ENCODE assay signal across 1 cellular context in the genomic region with DNA sequence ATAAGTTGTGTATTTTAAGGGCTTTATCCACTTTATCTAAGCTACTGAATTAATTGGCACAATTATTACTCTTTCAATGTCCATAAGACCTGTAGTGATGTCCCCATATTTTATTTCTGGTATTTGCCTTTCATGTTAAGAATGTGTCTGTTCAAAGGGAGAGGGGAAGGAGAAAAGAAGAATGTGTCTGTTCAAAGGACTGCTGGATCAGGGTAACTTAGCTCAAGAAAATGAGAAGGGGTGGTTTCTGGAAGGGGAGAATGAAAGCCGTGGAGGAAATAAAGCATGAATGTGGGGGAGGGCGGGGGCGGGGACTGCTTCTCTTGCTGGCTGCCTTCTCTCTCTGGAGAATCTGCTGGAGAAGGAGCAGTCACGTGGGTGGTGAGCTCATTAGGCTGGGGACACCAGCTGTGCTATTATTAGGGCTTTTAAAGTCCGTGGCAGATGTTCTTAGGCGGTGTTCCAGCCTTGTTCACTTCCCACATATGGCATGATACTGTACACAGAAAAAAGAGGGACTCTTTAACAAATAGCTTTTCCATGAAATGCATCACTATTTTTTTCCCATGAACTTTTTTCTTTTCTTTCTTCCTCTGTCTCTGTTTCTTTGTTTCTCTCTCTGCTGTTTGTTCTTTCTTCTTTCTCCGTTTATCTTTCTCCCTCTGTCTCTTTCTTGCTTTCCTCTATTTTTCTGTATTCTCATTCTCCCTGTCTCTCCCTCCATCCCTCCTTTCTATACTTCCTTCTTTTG.
TF ChIP-seq lines count a peak whose summit lies in the region.

No MANE protein-coding gene starts in this region.

TF ChIP-seq in H1, 55 proteins besides CTCF, POLR2A, EP300 and RAD21 (continued from another document):
- TF ChIP-seq, protein P1, sequence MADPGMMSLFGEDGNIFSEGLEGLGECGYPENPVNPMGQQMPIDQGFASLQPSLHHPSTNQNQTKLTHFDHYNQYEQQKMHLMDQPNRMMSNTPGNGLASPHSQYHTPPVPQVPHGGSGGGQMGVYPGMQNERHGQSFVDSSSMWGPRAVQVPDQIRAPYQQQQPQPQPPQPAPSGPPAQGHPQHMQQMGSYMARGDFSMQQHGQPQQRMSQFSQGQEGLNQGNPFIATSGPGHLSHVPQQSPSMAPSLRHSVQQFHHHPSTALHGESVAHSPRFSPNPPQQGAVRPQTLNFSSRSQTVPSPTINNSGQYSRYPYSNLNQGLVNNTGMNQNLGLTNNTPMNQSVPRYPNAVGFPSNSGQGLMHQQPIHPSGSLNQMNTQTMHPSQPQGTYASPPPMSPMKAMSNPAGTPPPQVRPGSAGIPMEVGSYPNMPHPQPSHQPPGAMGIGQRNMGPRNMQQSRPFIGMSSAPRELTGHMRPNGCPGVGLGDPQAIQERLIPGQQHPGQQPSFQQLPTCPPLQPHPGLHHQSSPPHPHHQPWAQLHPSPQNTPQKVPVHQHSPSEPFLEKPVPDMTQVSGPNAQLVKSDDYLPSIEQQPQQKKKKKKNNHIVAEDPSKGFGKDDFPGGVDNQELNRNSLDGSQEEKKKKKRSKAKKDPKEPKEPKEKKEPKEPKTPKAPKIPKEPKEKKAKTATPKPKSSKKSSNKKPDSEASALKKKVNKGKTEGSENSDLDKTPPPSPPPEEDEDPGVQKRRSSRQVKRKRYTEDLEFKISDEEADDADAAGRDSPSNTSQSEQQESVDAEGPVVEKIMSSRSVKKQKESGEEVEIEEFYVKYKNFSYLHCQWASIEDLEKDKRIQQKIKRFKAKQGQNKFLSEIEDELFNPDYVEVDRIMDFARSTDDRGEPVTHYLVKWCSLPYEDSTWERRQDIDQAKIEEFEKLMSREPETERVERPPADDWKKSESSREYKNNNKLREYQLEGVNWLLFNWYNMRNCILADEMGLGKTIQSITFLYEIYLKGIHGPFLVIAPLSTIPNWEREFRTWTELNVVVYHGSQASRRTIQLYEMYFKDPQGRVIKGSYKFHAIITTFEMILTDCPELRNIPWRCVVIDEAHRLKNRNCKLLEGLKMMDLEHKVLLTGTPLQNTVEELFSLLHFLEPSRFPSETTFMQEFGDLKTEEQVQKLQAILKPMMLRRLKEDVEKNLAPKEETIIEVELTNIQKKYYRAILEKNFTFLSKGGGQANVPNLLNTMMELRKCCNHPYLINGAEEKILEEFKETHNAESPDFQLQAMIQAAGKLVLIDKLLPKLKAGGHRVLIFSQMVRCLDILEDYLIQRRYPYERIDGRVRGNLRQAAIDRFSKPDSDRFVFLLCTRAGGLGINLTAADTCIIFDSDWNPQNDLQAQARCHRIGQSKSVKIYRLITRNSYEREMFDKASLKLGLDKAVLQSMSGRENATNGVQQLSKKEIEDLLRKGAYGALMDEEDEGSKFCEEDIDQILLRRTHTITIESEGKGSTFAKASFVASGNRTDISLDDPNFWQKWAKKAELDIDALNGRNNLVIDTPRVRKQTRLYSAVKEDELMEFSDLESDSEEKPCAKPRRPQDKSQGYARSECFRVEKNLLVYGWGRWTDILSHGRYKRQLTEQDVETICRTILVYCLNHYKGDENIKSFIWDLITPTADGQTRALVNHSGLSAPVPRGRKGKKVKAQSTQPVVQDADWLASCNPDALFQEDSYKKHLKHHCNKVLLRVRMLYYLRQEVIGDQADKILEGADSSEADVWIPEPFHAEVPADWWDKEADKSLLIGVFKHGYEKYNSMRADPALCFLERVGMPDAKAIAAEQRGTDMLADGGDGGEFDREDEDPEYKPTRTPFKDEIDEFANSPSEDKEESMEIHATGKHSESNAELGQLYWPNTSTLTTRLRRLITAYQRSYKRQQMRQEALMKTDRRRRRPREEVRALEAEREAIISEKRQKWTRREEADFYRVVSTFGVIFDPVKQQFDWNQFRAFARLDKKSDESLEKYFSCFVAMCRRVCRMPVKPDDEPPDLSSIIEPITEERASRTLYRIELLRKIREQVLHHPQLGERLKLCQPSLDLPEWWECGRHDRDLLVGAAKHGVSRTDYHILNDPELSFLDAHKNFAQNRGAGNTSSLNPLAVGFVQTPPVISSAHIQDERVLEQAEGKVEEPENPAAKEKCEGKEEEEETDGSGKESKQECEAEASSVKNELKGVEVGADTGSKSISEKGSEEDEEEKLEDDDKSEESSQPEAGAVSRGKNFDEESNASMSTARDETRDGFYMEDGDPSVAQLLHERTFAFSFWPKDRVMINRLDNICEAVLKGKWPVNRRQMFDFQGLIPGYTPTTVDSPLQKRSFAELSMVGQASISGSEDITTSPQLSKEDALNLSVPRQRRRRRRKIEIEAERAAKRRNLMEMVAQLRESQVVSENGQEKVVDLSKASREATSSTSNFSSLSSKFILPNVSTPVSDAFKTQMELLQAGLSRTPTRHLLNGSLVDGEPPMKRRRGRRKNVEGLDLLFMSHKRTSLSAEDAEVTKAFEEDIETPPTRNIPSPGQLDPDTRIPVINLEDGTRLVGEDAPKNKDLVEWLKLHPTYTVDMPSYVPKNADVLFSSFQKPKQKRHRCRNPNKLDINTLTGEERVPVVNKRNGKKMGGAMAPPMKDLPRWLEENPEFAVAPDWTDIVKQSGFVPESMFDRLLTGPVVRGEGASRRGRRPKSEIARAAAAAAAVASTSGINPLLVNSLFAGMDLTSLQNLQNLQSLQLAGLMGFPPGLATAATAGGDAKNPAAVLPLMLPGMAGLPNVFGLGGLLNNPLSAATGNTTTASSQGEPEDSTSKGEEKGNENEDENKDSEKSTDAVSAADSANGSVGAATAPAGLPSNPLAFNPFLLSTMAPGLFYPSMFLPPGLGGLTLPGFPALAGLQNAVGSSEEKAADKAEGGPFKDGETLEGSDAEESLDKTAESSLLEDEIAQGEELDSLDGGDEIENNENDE (IDR thresholded peaks at IDR 0.05; ENCODE audit: insufficient replicate concordance, low read length), result no peak
- TF ChIP-seq SP4 (IDR thresholded peaks at IDR 0.05; ENCODE audit: low read length) (no peak), CEBPB (IDR thresholded peaks at IDR 0.05; ENCODE audit: low read depth, low read length) (no peak), POLR2AphosphoS5 (IDR thresholded peaks at IDR 0.05; ENCODE audit: low read depth, low read length) (peak; percentile 56), RFX5 (IDR thresholded peaks at IDR 0.05; ENCODE audit: borderline replicate concordance, low read depth, low read length) (no peak), GTF2F1 (IDR thresholded peaks at IDR 0.05; ENCODE audit: borderline replicate concordance, low read depth, low read length) (no peak), CBX8 (IDR thresholded peaks at IDR 0.05; ENCODE audit: borderline replicate concordance, low read depth, low read length) (no peak), TAF1 (IDR thresholded peaks at IDR 0.05; ENCODE audit: low read depth, low read length) (peak; percentile 69), SP1 (IDR thresholded peaks at IDR 0.05; ENCODE audit: low read depth, low read length) (0 out of 2 replicates have a peak, but pooled peaks have one; percentile 50), KDM4A (IDR thresholded peaks at IDR 0.05; ENCODE audit: low read depth, low read length, severe bottlenecking) (no peak), FOSL1 (IDR thresholded peaks at IDR 0.05; ENCODE audit: insufficient read depth, low read depth, low read length) (no peak), NANOG (IDR thresholded peaks at IDR 0.05; ENCODE audit: insufficient read depth, low read depth, low read length, poor library complexity, severe bottlenecking) (peak; percentile 33), TEAD4 (IDR thresholded peaks at IDR 0.05; ENCODE audit: low read depth, low read length) (no peak), GABPA (IDR thresholded peaks at IDR 0.05; ENCODE audit: borderline replicate concordance, insufficient read depth, low read length) (no peak), RBBP5 (IDR thresholded peaks at IDR 0.05; ENCODE audit: borderline replicate concordance, low read depth, low read length) (no peak), KDM5A (IDR thresholded peaks at IDR 0.05; ENCODE audit: low read length) (no peak), CHD1 (IDR thresholded peaks at IDR 0.05; ENCODE audit: low read depth, low read length) (no peak), JUND (IDR thresholded peaks at IDR 0.05; ENCODE audit: low read length) (peak; percentile 85), TCF12 (IDR thresholded peaks at IDR 0.05; ENCODE audit: low read depth, low read length) (peak; percentile 82; the same call in 1 of the 2 replicates), BCL11A (IDR thresholded peaks at IDR 0.05; ENCODE audit: low read depth in 2 of 2, low read length in 2 of 2) (no peak), KDM1A (IDR thresholded peaks at IDR 0.05; ENCODE audit: borderline replicate concordance, low read length) (no peak), HDAC2 (IDR thresholded peaks at IDR 0.05; ENCODE audit: borderline replicate concordance in 1 of 2, low read depth in 2 of 2, low read length in 2 of 2) (no peak), SIN3A (conservative IDR thresholded peaks at IDR 0.05 in 1 of 2, IDR thresholded peaks at IDR 0.05 in 1 of 2; ENCODE audit: low read depth in 1 of 2, low read length in 2 of 2) (0 out of 4 replicates have a peak, but pooled peaks of 1 of the 2 experiments have one; percentile 70), BACH1 (IDR thresholded peaks at IDR 0.05; ENCODE audit: low read length) (no peak), SUZ12 (IDR thresholded peaks at IDR 0.05; ENCODE audit: low read length) (no peak), SP2 (IDR thresholded peaks at IDR 0.05; ENCODE audit: low read length) (no peak), EGR1 (IDR thresholded peaks at IDR 0.05; ENCODE audit: borderline replicate concordance, low read depth, low read length) (peak; percentile 83; the same call in 1 of the 2 replicates), YY1 (IDR thresholded peaks at IDR 0.05; ENCODE audit: low read depth, low read length) (no peak), CBX5 (IDR thresholded peaks at IDR 0.05; ENCODE audit: low read depth, low read length) (no peak), JUN (IDR thresholded peaks at IDR 0.05; ENCODE audit: low read depth, low read length) (peak; percentile 83), TBP (IDR thresholded peaks at IDR 0.05; ENCODE audit: low read depth, low read length) (peak; percentile 47; the same call in 1 of the 2 replicates), TAF7 (optimal IDR thresholded peaks at IDR 0.05; ENCODE audit: borderline replicate concordance, low read depth, low read length) (no peak), RNF2 (IDR thresholded peaks at IDR 0.05; ENCODE audit: borderline replicate concordance, low read depth, low read length, missing control alignments, poor library complexity, severe bottlenecking) (no peak), CTBP2 (IDR thresholded peaks at IDR 0.05; ENCODE audit: borderline replicate concordance, insufficient read depth, insufficient read length, low read length) (no peak), PHF8 (conservative IDR thresholded peaks at IDR 0.05; ENCODE audit: low read depth, low read length) (no peak), ASH2L (IDR thresholded peaks at IDR 0.05; ENCODE audit: low read length) (peak; percentile 59), POU5F1 (IDR thresholded peaks at IDR 0.05; ENCODE audit: low read depth, low read length) (no peak), RXRA (IDR thresholded peaks at IDR 0.05; ENCODE audit: insufficient read depth, low read depth, low read length) (no peak), SIRT6 (IDR thresholded peaks at IDR 0.05; ENCODE audit: low read length) (no peak), HDAC6 (IDR thresholded peaks at IDR 0.05; ENCODE audit: low read depth, low read length) (no peak), EZH2 (IDR thresholded peaks at IDR 0.05; ENCODE audit: low read depth, low read length, severe bottlenecking) (no peak), CHD2 (IDR thresholded peaks at IDR 0.05; ENCODE audit: low read length) (no peak), ZNF274 (IDR thresholded peaks at IDR 0.05; ENCODE audit: borderline replicate concordance, extremely low read depth, low read length) (no peak), SRF (IDR thresholded peaks at IDR 0.05; ENCODE audit: low read depth, low read length) (no peak)
- TF ChIP-seq, protein P2, sequence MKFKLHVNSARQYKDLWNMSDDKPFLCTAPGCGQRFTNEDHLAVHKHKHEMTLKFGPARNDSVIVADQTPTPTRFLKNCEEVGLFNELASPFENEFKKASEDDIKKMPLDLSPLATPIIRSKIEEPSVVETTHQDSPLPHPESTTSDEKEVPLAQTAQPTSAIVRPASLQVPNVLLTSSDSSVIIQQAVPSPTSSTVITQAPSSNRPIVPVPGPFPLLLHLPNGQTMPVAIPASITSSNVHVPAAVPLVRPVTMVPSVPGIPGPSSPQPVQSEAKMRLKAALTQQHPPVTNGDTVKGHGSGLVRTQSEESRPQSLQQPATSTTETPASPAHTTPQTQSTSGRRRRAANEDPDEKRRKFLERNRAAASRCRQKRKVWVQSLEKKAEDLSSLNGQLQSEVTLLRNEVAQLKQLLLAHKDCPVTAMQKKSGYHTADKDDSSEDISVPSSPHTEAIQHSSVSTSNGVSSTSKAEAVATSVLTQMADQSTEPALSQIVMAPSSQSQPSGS (IDR thresholded peaks at IDR 0.05; ENCODE audit: low read length), result peak; percentile 77; the same call in 1 of the 2 replicates
- TF ChIP-seq, protein P3, sequence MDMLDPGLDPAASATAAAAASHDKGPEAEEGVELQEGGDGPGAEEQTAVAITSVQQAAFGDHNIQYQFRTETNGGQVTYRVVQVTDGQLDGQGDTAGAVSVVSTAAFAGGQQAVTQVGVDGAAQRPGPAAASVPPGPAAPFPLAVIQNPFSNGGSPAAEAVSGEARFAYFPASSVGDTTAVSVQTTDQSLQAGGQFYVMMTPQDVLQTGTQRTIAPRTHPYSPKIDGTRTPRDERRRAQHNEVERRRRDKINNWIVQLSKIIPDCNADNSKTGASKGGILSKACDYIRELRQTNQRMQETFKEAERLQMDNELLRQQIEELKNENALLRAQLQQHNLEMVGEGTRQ (IDR thresholded peaks at IDR 0.05; ENCODE audit: low read length), result peak; percentile 86
- TF ChIP-seq, protein P4, sequence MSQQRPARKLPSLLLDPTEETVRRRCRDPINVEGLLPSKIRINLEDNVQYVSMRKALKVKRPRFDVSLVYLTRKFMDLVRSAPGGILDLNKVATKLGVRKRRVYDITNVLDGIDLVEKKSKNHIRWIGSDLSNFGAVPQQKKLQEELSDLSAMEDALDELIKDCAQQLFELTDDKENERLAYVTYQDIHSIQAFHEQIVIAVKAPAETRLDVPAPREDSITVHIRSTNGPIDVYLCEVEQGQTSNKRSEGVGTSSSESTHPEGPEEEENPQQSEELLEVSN (IDR thresholded peaks at IDR 0.05), result no peak
- TF ChIP-seq, protein P5, sequence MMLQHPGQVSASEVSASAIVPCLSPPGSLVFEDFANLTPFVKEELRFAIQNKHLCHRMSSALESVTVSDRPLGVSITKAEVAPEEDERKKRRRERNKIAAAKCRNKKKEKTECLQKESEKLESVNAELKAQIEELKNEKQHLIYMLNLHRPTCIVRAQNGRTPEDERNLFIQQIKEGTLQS (IDR thresholded peaks at IDR 0.05; ENCODE audit: insufficient read depth, low read depth, low read length), result peak; percentile 55; the same call in 1 of the 2 replicates
